Comparison of ENCODE assay signal across 24 cellular contexts in the genomic region with DNA sequence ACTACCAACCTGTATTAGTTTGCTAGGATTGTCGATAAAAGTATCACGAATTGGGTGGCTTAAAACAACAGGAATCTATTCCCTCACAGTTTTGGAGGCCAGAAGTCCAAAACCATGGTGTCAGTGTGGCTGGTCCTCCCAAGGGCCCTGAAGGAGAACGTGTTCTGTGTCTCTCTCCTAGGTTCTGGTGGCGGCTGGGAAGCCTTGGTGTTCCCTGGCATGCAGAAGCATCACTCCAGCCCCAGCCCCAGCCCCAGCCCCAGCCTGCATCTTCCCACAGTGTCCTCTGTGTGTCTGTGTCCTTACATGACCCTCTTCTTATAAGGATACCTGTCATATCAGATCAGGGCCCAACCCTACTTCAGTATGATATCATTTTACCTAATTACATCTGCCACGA.
DNase-seq lines count a peak whose midpoint lies in the region; ATAC-seq, FAIRE-seq and TF ChIP-seq lines count a peak whose summit lies in the region.
"Had no signal": no experiment of that assay in that cellular context is flagged by ENCODE, and none has a peak within 500 bp of the region (broad histone marks: within the 10 kb centered on the region; RNA-seq: fewer than 3 reads in every experiment).

No MANE protein-coding gene starts in this region.

- H3K4me3 Mint-ChIP-seq in endodermal cell, result no peak overlapping the region
- H3K4me3 Mint-ChIP-seq: CD14-positive monocyte; CD4-positive, alpha-beta T cell; CD8-positive, alpha-beta memory T cell; HFFc6 had no signal

- H3K4me1 ChIP-seq in endodermal cell (ENCODE audit: control insufficient read depth, insufficient read depth, low read length) (no peaks in the 10 kb centered on the region), spleen (no peaks in the 10 kb centered on the region)
- H3K4me1 ChIP-seq: A549; BE2C; BLaER1 treated with 17β-estradiol and CSF1 and Interleukin-3, amounts not matched to agents 10 nM and 100 nM; HAP-1 had no signal

- no peak overlapping the region for H3K9ac ChIP-seq in endodermal cell (ENCODE audit: extremely low read depth, low read length, poor library complexity, severe bottlenecking)
- H3K9ac ChIP-seq: BLaER1 treated with 17β-estradiol and CSF1 and Interleukin-3, amounts not matched to agents 10 nM and 100 nM had no signal

- H3K4me1 Mint-ChIP-seq in endodermal cell, result peaks cover 6% of the 10 kb centered on the region
- H3K4me1 Mint-ChIP-seq: CD14-positive monocyte; CD8-positive, alpha-beta memory T cell had no signal

- TF ChIP-seq CTCF in endodermal cell (conservative IDR thresholded peaks at IDR 0.05), result no peak
- TF ChIP-seq CTCF in spleen (IDR thresholded peaks at IDR 0.05 in 8 of 11, conservative IDR thresholded peaks at IDR 0.05 in 3 of 11), result no peak

- H3K9me3 ChIP-seq in endodermal cell (ENCODE audit: control insufficient read depth, low read length), result no peaks in the 10 kb centered on the region
- no peaks in the 10 kb centered on the region for H3K9me3 ChIP-seq in spleen
- H3K9me3 ChIP-seq: A549; BE2C; BLaER1 treated with 17β-estradiol and CSF1 and Interleukin-3, amounts not matched to agents 10 nM and 100 nM; HAP-1 had no signal

- no peaks in the 10 kb centered on the region for H3K36me3 ChIP-seq in endodermal cell (ENCODE audit: control insufficient read depth, insufficient read depth, low read length)
- no peaks in the 10 kb centered on the region for H3K36me3 ChIP-seq in spleen
- H3K36me3 ChIP-seq: BE2C; BLaER1 treated with 17β-estradiol and CSF1 and Interleukin-3, amounts not matched to agents 10 nM and 100 nM; HAP-1 had no signal

- no peak for ATAC-seq in HG03520 (IDR thresholded peaks at IDR 0.05; ENCODE audit: unreplicated experiment)
- ATAC-seq: A549 had no signal

- intact Hi-C loops in spleen (cut with DNase I; ENCODE audit: low total_unique reads), result no loop called here

- H3K27me3 Mint-ChIP-seq in endodermal cell (ENCODE audit: insufficient read depth), result peaks cover 4% of the 10 kb centered on the region
- H3K27me3 Mint-ChIP-seq: CD4-positive, alpha-beta T cell; CD8-positive, alpha-beta memory T cell had no signal

- H3K4me3 ChIP-seq in endodermal cell (ENCODE audit: low read length) (no peak overlapping the region), spleen (no peak overlapping the region)
- H3K4me3 ChIP-seq: A549; BLaER1 treated with 17β-estradiol and CSF1 and Interleukin-3, amounts not matched to agents 10 nM and 100 nM; HAP-1 had no signal

- 91 to 92% methylated on average over 4 to 5 of the region's 5 CpGs for whole genome bisulfite sequencing in endodermal cell (ENCODE audit: insufficient coverage in 1 of 2, insufficient read length in 1 of 2), 2 experiments
- 81 to 92% (median 83%) methylated on average over 5 of the region's 5 CpGs for WGBS in spleen, 5 donors

- H3K27ac Mint-ChIP-seq in endodermal cell, result no peak overlapping the region
- H3K27ac Mint-ChIP-seq: CD14-positive monocyte; CD4-positive, alpha-beta T cell; HFFc6 had no signal

- H3K27me3 ChIP-seq in endodermal cell (ENCODE audit: control insufficient read depth, insufficient read depth, low read length, poor library complexity, severe bottlenecking) (no peaks in the 10 kb centered on the region), spleen (replicated peaks in 1 of 7) (no peaks in the 10 kb centered on the region)
- H3K27me3 ChIP-seq: BE2C; BLaER1 treated with 17β-estradiol and CSF1 and Interleukin-3, amounts not matched to agents 10 nM and 100 nM had no signal

- TF ChIP-seq POLR2A in spleen (IDR thresholded peaks at IDR 0.05), result no peak

- no peak for FAIRE-seq in RCC 7860 (lab: Jason Lieb, UNC)
- FAIRE-seq: A549, GM12891, GM18507, H54 had no signal

- peak; percentile 64 for DNase-seq in SK-N-DZ (ENCODE audit: low spot score)
- peak; percentile 13 for DNase-seq in endodermal cell
- peak; percentile 51 for DNase-seq in spleen
- no peak for DNase-seq in RCC 7860 (ENCODE audit: low spot score)
- no peak for DNase-seq in SKM-1 (lab: John Stamatoyannopoulos, UW; ENCODE audit: unreplicated experiment)
- DNase-seq: 8988T; ACHN; AML-193; BE2C; CD4-positive, alpha-beta T cell; CD8-positive, alpha-beta memory T cell; DMS53; DMS79 treated with DMSO at 0.1 percent for 48 hours; GF-D8; GOT3; HFFc6 had no signal

- H3K36me3 Mint-ChIP-seq in endodermal cell (ENCODE audit: low read depth), result no peaks in the 10 kb centered on the region
- H3K36me3 Mint-ChIP-seq: CD14-positive monocyte had no signal

- H3K27ac ChIP-seq in endodermal cell (ENCODE audit: low read depth, low read length), result no peak overlapping the region
- no peak overlapping the region for H3K27ac ChIP-seq in spleen
- H3K27ac ChIP-seq: A549; BLaER1 treated with 17β-estradiol and CSF1 and Interleukin-3, amounts not matched to agents 10 nM and 100 nM had no signal

- H3K9me3 Mint-ChIP-seq in endodermal cell, result no peaks in the 10 kb centered on the region
- H3K9me3 Mint-ChIP-seq: CD4-positive, alpha-beta T cell; CD8-positive, alpha-beta memory T cell had no signal

Comparison
In these comparisons a context has a peak if more than half of its experiments do, and no peak if none do; other contexts are left out.
1. DNase-seq: peak in SK-N-DZ (single experiment), endodermal cell (single experiment) and spleen (single experiment); none in RCC 7860 (single experiment) and SKM-1 (single experiment).